ENCODE assay signal across 11 cellular contexts in the genomic region with DNA sequence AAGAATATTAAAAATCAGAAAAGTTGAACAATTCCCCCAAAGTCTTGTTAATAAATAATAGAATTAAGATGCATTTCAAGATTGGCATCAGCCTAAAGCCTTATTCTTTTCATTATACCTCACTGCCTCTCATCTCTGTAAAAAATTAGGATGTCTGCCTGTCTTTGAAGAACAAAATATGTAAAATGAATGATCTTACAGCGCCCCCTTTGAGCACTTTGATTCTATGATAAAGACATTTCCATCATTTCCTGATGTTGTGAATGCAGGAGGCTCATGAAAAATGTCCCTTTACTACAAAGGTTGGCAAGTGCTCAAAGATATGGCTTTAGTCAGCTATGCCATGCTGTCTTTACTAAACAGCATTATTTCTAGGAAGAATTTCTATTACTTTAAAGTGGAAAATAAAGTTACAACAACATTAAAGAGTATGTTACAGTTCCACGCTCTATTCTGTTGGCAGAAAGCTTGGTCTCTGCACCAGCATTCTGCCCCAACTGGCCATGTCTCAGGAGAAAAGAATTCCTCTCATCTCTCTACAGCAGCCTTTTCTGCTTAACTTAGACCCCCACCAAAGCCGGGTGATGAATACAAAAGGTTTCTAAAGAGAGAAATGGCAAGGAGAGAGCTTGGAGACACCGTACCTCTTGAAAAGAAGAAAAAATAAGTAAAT.
DNase-seq lines count a peak whose midpoint lies in the region; ATAC-seq, FAIRE-seq and TF ChIP-seq lines count a peak whose summit lies in the region.
"Had no signal": no experiment of that assay in that cellular context is flagged by ENCODE, and none has a peak within 500 bp of the region (broad histone marks: within the 10 kb centered on the region; RNA-seq: fewer than 3 reads in every experiment).

No MANE protein-coding gene starts in this region.

- WGBS in mesodermal cell (ENCODE audit: insufficient coverage in 2 of 2), 2 experiments = 67% methylated on average over 1 of the region's 4 CpGs; no CpG with 5 or more reads in 1 of the 2 experiments

- ATAC-seq in HG02798 (IDR thresholded peaks at IDR 0.05; ENCODE audit: poor library complexity, unreplicated experiment) = no peak
- ATAC-seq in GM18498 (IDR thresholded peaks at IDR 0.05; ENCODE audit: unreplicated experiment) = no peak
- ATAC-seq: effector memory CD8-positive, alpha-beta T cell had no signal

- peak overlapping the region; percentile 25 for H2AFZ ChIP-seq in astrocyte (ENCODE audit: low read depth, low read length)

- H3K4me3 Mint-ChIP-seq in astrocyte (ENCODE audit: unreplicated experiment) = no peak overlapping the region
- H3K4me3 Mint-ChIP-seq: effector memory CD8-positive, alpha-beta T cell had no signal

- no peaks in the 10 kb centered on the region; the same call in 1 of the 2 replicates for H3K9me2 ChIP-seq in DOHH2 (replicated peaks; ENCODE audit: control insufficient read depth, low read length)

- no peak overlapping the region for H3K4me3 ChIP-seq in DOHH2 (ENCODE audit: low read length)
- no peak overlapping the region for H3K4me3 ChIP-seq in astrocyte (ENCODE audit: insufficient read depth, low read depth, low read length)
- H3K4me3 ChIP-seq in mesodermal cell (ENCODE audit: extremely low read depth, insufficient read depth, low read length, poor library complexity, severe bottlenecking) = no peak overlapping the region

- H3K27ac ChIP-seq in DOHH2 (ENCODE audit: low read depth, low read length) (no peak overlapping the region), astrocyte (ENCODE audit: low read depth, low read length) (peak overlapping the region; percentile 90), mesodermal cell (ENCODE audit: low read depth, low read length, severe bottlenecking) (peak overlapping the region; percentile 85)

- no peaks in the 10 kb centered on the region for H3K9me3 Mint-ChIP-seq in astrocyte (ENCODE audit: unreplicated experiment)
- H3K9me3 Mint-ChIP-seq: effector memory CD8-positive, alpha-beta T cell had no signal

- H3K9me3 ChIP-seq in DOHH2 (ENCODE audit: control insufficient read depth, insufficient read depth, low read length) (no peaks in the 10 kb centered on the region), astrocyte (ENCODE audit: insufficient read depth, low read depth, low read length) (no peaks in the 10 kb centered on the region), mesodermal cell (ENCODE audit: control insufficient read depth, low read length) (no peaks in the 10 kb centered on the region)

- H3F3A ChIP-seq in DOHH2 (ENCODE audit: control insufficient read depth, insufficient read depth) = no peaks in the 10 kb centered on the region

- peaks cover 21% of the 10 kb centered on the region for H3K4me1 Mint-ChIP-seq in astrocyte (ENCODE audit: low read depth, unreplicated experiment)

- peak; percentile 44 for TF ChIP-seq CTCF in DOHH2 (IDR thresholded peaks at IDR 0.05; ENCODE audit: low read depth, low read length, poor library complexity, severe bottlenecking)
- TF ChIP-seq CTCF in astrocyte (IDR thresholded peaks at IDR 0.05; ENCODE audit: insufficient read depth, low read depth, low read length) = peak; percentile 60

- peaks cover 20% of the 10 kb centered on the region for H3K27me3 ChIP-seq in DOHH2 (ENCODE audit: control insufficient read depth, low read length)
- no peaks in the 10 kb centered on the region for H3K27me3 ChIP-seq in astrocyte (ENCODE audit: insufficient read depth, low read length)

- H3K36me3 Mint-ChIP-seq in astrocyte (ENCODE audit: low read depth, unreplicated experiment) = no peaks in the 10 kb centered on the region

- H3K27ac Mint-ChIP-seq in astrocyte (ENCODE audit: unreplicated experiment) = peak overlapping the region; percentile 97
- H3K27ac Mint-ChIP-seq: effector memory CD8-positive, alpha-beta T cell had no signal

- H3K4me2 ChIP-seq in DOHH2 (ENCODE audit: low read length) (no peak overlapping the region), astrocyte (ENCODE audit: low read length) (peak overlapping the region; percentile 55)

- H3K27me3 Mint-ChIP-seq in astrocyte (ENCODE audit: low read depth, unreplicated experiment) = no peaks in the 10 kb centered on the region

- peak overlapping the region; percentile 53 for H3K9ac ChIP-seq in astrocyte (ENCODE audit: low read length)

- DNase-seq in LoVo (ENCODE audit: low spot score) (peak; percentile 46), astrocyte (ENCODE audit: low read depth) (peak; percentile 49), NCI-H345 treated with DMSO at 0.1 percent for 48 hours (lab: John Stamatoyannopoulos, UW; ENCODE audit: unreplicated experiment) (no peak), cortex of kidney (lab: John Stamatoyannopoulos, UW) (no peak)
- DNase-seq: H7, SHP77 had no signal

- H3K79me2 ChIP-seq in DOHH2 (ENCODE audit: control insufficient read depth, low read length) (no peaks in the 10 kb centered on the region), astrocyte (ENCODE audit: insufficient read depth, low read length) (no peaks in the 10 kb centered on the region)

- no peaks in the 10 kb centered on the region for H3K36me3 ChIP-seq in DOHH2 (ENCODE audit: control insufficient read depth, low read length)
- H3K36me3 ChIP-seq in astrocyte (ENCODE audit: insufficient read depth, low read length) = no peaks in the 10 kb centered on the region
- no peaks in the 10 kb centered on the region for H3K36me3 ChIP-seq in mesodermal cell (ENCODE audit: control insufficient read depth, insufficient read depth, low read length)

- peak; percentile 9 for FAIRE-seq in astrocyte (lab: Jason Lieb, UNC)

- H3K4me1 ChIP-seq in DOHH2 (ENCODE audit: control insufficient read depth, low read length) (no peaks in the 10 kb centered on the region), astrocyte (ENCODE audit: insufficient read depth, low read length) (peaks cover 15% of the 10 kb centered on the region), mesodermal cell (ENCODE audit: control insufficient read depth, insufficient read depth, low read length, poor library complexity, severe bottlenecking) (peaks cover 12% of the 10 kb centered on the region)

- H4K20me1 ChIP-seq in DOHH2 (ENCODE audit: control insufficient read depth, insufficient read depth, low read depth, low read length) (no peaks in the 10 kb centered on the region), astrocyte (ENCODE audit: insufficient read depth, low read length) (no peaks in the 10 kb centered on the region)

Comparison
In these comparisons a context has a peak if more than half of its experiments do, and no peak if none do; other contexts are left out.
1. DNase-seq: peak in LoVo (single experiment) and astrocyte (single experiment); none in NCI-H345 treated with DMSO at 0.1 percent for 48 hours (single experiment) and cortex of kidney (single experiment).